1 cellular context compared by ENCODE assay signal in the genomic region with DNA sequence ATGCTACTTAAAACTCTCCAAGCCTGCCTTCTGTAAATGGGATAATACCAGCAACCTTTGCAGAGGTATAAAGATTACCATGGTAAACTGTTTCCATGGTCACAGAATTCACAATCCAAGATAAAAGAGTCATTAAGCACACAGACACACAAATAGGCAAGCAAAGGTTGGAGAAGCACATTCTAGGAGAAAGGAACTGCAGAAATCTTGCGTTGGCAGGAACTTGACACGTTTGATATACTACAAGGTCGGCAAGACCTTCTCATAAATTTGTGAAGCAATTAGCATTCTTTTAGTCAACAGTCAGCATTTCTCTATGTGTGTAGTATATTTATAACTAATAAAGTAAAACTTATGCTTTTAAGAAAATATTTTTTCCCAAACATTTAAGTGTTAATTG.
TF ChIP-seq lines count a peak whose summit lies in the region.

No MANE protein-coding gene starts in this region.

TF ChIP-seq in IMR-90, 13 proteins besides CTCF, POLR2A, EP300 and RAD21:
- TF ChIP-seq NFE2L2 (IDR thresholded peaks at IDR 0.05; ENCODE audit: low read depth, low read length) = no peak
- TF ChIP-seq MAFK (IDR thresholded peaks at IDR 0.05; ENCODE audit: low read depth, low read length) = peak; percentile 68
- no peak for TF ChIP-seq BHLHE40 (IDR thresholded peaks at IDR 0.05; ENCODE audit: low read depth, low read length)
